In genomic region chr4:140312101-140312500, GRCh38 we compare ENCODE assay signal across 29 cellular contexts.
"Had no signal": no experiment of that assay in that cellular context is flagged by ENCODE, and none has a peak within 500 bp of the region (broad histone marks: within the 10 kb centered on the region; RNA-seq: fewer than 3 reads in every experiment).

No MANE protein-coding gene starts in this region.

- H3K36me3 ChIP-seq: esophagus muscularis mucosa, heart left ventricle, ovary, prostate gland, sigmoid colon, uterus had no signal

- ATAC-seq: activated CD8-positive, alpha-beta memory T cell treated with anti-CD3 and anti-CD28 coated beads, Interleukin-2, amount 10 ng/mL, durations not matched to agents 7 days and 5 days; activated CD8-positive, alpha-beta T cell treated with anti-CD3 and anti-CD28 coated beads, Interleukin-2, amount 10 ng/mL, durations not matched to agents 7 days and 5 days; foreskin keratinocyte; heart left ventricle; left colon; naive thymus-derived CD4-positive, alpha-beta T cell; stimulated activated effector memory CD8-positive, alpha-beta T cell treated with anti-CD3 and anti-CD28 coated beads, Interleukin-12 subunit alpha, Interleukin-12 subunit beta, amount 100 ng/mL, for 72 hours; stimulated activated naive CD8-positive, alpha-beta T cell treated with anti-CD3 and anti-CD28 coated beads, Interleukin-15, amount 100 ng/mL, for 72 hours had no signal

- H3K4me1 Mint-ChIP-seq: activated CD8-positive, alpha-beta memory T cell treated with anti-CD3 and anti-CD28 coated beads, Interleukin-2, amount 10 ng/mL, durations not matched to agents 7 days and 5 days; immature natural killer cell; stimulated activated effector memory CD8-positive, alpha-beta T cell treated with anti-CD3 and anti-CD28 coated beads, Interleukin-12 subunit alpha, Interleukin-12 subunit beta, amount 100 ng/mL, for 72 hours; stimulated activated naive CD8-positive, alpha-beta T cell treated with anti-CD3 and anti-CD28 coated beads, Interleukin-15, amount 100 ng/mL, for 72 hours had no signal

- H3K9me3 Mint-ChIP-seq: activated B cell treated with CpG ODN at 0.5 μM for 24 hours; immature natural killer cell; naive thymus-derived CD4-positive, alpha-beta T cell; stimulated activated effector memory CD8-positive, alpha-beta T cell treated with anti-CD3 and anti-CD28 coated beads, Interleukin-12 subunit alpha, Interleukin-12 subunit beta, amount 100 ng/mL, for 72 hours; stimulated activated naive CD8-positive, alpha-beta T cell treated with anti-CD3 and anti-CD28 coated beads, Interleukin-15, amount 100 ng/mL, for 72 hours; type B pancreatic cell had no signal

- H3K4me3 Mint-ChIP-seq: activated B cell treated with CpG ODN at 0.5 μM for 24 hours; activated CD8-positive, alpha-beta memory T cell treated with anti-CD3 and anti-CD28 coated beads, Interleukin-2, amount 10 ng/mL, durations not matched to agents 7 days and 5 days; activated CD8-positive, alpha-beta T cell treated with anti-CD3 and anti-CD28 coated beads, Interleukin-2, amount 10 ng/mL, durations not matched to agents 7 days and 5 days; activated naive CD8-positive, alpha-beta T cell; immature natural killer cell; naive thymus-derived CD4-positive, alpha-beta T cell; stimulated activated effector memory CD8-positive, alpha-beta T cell treated with anti-CD3 and anti-CD28 coated beads, Interleukin-12 subunit alpha, Interleukin-12 subunit beta, amount 100 ng/mL, for 72 hours; stimulated activated naive CD8-positive, alpha-beta T cell treated with anti-CD3 and anti-CD28 coated beads, Interleukin-15, amount 100 ng/mL, for 72 hours; type B pancreatic cell had no signal

- H3K4me3 ChIP-seq: esophagus muscularis mucosa, heart left ventricle, ovary, prostate gland, sigmoid colon, uterus had no signal

- H3K27ac Mint-ChIP-seq: activated B cell treated with CpG ODN at 0.5 μM for 24 hours; activated CD8-positive, alpha-beta memory T cell treated with anti-CD3 and anti-CD28 coated beads, Interleukin-2, amount 10 ng/mL, durations not matched to agents 7 days and 5 days; activated CD8-positive, alpha-beta T cell treated with anti-CD3 and anti-CD28 coated beads, Interleukin-2, amount 10 ng/mL, durations not matched to agents 7 days and 5 days; activated naive CD8-positive, alpha-beta T cell; immature natural killer cell; naive thymus-derived CD4-positive, alpha-beta T cell; stimulated activated effector memory CD8-positive, alpha-beta T cell treated with anti-CD3 and anti-CD28 coated beads, Interleukin-12 subunit alpha, Interleukin-12 subunit beta, amount 100 ng/mL, for 72 hours; stimulated activated naive CD8-positive, alpha-beta T cell treated with anti-CD3 and anti-CD28 coated beads, Interleukin-15, amount 100 ng/mL, for 72 hours; type B pancreatic cell had no signal

- H3K27ac ChIP-seq: esophagus muscularis mucosa, foreskin keratinocyte, heart left ventricle, ovary, prostate gland, sigmoid colon, uterus had no signal

- H3K9me3 ChIP-seq: esophagus muscularis mucosa, heart left ventricle, ovary, prostate gland, sigmoid colon, uterus had no signal

- H3K4me1 ChIP-seq: prostate gland, uterus had no signal

- H3K36me3 Mint-ChIP-seq: activated CD8-positive, alpha-beta memory T cell treated with anti-CD3 and anti-CD28 coated beads, Interleukin-2, amount 10 ng/mL, durations not matched to agents 7 days and 5 days; activated naive CD8-positive, alpha-beta T cell; immature natural killer cell; naive thymus-derived CD4-positive, alpha-beta T cell; stimulated activated effector memory CD8-positive, alpha-beta T cell treated with anti-CD3 and anti-CD28 coated beads, Interleukin-12 subunit alpha, Interleukin-12 subunit beta, amount 100 ng/mL, for 72 hours; type B pancreatic cell had no signal

- DNase-seq: activated B cell treated with CpG ODN at 0.5 μM for 24 hours; activated CD4-positive, alpha-beta T cell treated with anti-CD3 and anti-CD28 coated beads, Interleukin-2, amount 50 U/mL, for 1 hour; activated CD8-positive, alpha-beta memory T cell treated with anti-CD3 and anti-CD28 coated beads, Interleukin-2, amount 10 ng/mL, durations not matched to agents 7 days and 5 days; activated CD8-positive, alpha-beta T cell treated with anti-CD3 and anti-CD28 coated beads, Interleukin-2, amount 10 ng/mL, durations not matched to agents 7 days and 5 days; activated effector memory CD4-positive, alpha-beta T cell treated with Interleukin-2 at 50 U/mL for 16 hours; activated naive CD4-positive, alpha-beta T cell treated with Interleukin-2 at 50 U/mL for 16 hours; anterior cingulate cortex; dermis blood vessel endothelial cell; effector CD4-positive, alpha-beta T cell; foreskin keratinocyte; heart left ventricle; hypothalamus; immature natural killer cell; kidney; left colon; midbrain; naive thymus-derived CD4-positive, alpha-beta T cell; ovary; sigmoid colon; small intestine; stimulated activated CD4-positive, alpha-beta T cell treated with anti-CD3 and anti-CD28 coated beads, Interleukin-4, amount 100 ng/mL, for 24 hours; stimulated activated naive CD8-positive, alpha-beta T cell treated with anti-CD3 and anti-CD28 coated beads, Interleukin-15, amount 100 ng/mL, for 72 hours; substantia nigra; uterus had no signal

- H3K27me3 ChIP-seq: esophagus muscularis mucosa, foreskin keratinocyte, heart left ventricle, ovary, sigmoid colon, uterus had no signal

- H3K27me3 Mint-ChIP-seq: activated naive CD8-positive, alpha-beta T cell; type B pancreatic cell had no signal
